ENCODE assay signal across 8 cellular contexts in the genomic region with DNA sequence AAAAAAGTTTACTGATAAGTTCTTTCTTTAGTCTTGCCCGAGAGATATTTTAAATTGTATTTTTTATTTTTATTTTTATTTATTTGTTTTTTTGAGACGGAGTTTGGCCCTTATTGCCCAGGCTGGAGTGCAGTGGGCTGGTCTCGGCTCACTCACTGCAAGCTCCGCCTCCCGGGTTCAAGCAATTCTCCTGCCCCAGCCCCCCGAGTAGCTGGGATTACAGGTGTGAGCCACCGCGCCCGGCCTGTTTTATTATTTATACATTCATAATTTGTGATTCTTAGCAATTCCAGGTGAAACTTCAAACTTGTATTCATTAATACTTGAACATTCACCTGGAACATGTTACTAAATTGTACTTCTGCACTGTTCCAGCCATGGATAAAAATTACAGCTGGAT. TPM values are rescaled to one million over a fixed set of nuclear protein-coding genes. Genes with fewer than 3 reads are reported as not detected.
DNase-seq lines count a peak whose midpoint lies in the region; ATAC-seq and TF ChIP-seq lines count a peak whose summit lies in the region.
"Had no signal": no experiment of that assay in that cellular context is flagged by ENCODE, and none has a peak within 500 bp of the region (broad histone marks: within the 10 kb centered on the region; RNA-seq: fewer than 3 reads in every experiment).

No MANE protein-coding gene starts in this region.

- H3K27me3 Mint-ChIP-seq in central memory CD8-positive, alpha-beta T cell, result no peaks in the 10 kb centered on the region

- no TSS peak for BruUV-seq in OCI-LY7 (replicated peaks; lab: Mats Ljungman, UMichigan)

- H3K9me2 ChIP-seq in DOHH2 (replicated peaks; ENCODE audit: control insufficient read depth, low read length), result no peaks in the 10 kb centered on the region
- H3K9me2 ChIP-seq in OCI-LY7 (ENCODE audit: insufficient read depth, low read length), result no peaks in the 10 kb centered on the region

- peaks cover 41% of the 10 kb centered on the region for H3K36me3 Mint-ChIP-seq in central memory CD8-positive, alpha-beta T cell (ENCODE audit: insufficient read depth)

- peaks cover 3% of the 10 kb centered on the region; the same call in 1 of the 2 replicates for H4K20me1 ChIP-seq in DOHH2 (ENCODE audit: control insufficient read depth, insufficient read depth, low read depth, low read length)
- peaks cover 23% of the 10 kb centered on the region for H4K20me1 ChIP-seq in OCI-LY7 (ENCODE audit: insufficient read depth, low read length)

- CTCF ChIA-PET in OCI-LY7 (lab: Charles Lee; ENCODE audit: unreplicated experiment), result no interaction called here

- H3K27me3 ChIP-seq in DOHH2 (ENCODE audit: control insufficient read depth, low read length) (no peaks in the 10 kb centered on the region), sigmoid colon (no peaks in the 10 kb centered on the region), colonic mucosa (no peaks in the 10 kb centered on the region)

- TF ChIP-seq CTCF in DOHH2 (IDR thresholded peaks at IDR 0.05; ENCODE audit: low read depth, low read length, poor library complexity, severe bottlenecking) (no peak), OCI-LY7 (conservative IDR thresholded peaks at IDR 0.05; ENCODE audit: low read length) (no peak), sigmoid colon (IDR thresholded peaks at IDR 0.05) (no peak), colonic mucosa (IDR thresholded peaks at IDR 0.05) (no peak)

- H3K9me3 ChIP-seq in DOHH2 (ENCODE audit: control insufficient read depth, insufficient read depth, low read length) (no peaks in the 10 kb centered on the region), OCI-LY7 (ENCODE audit: low read length) (no peaks in the 10 kb centered on the region), sigmoid colon (no peaks in the 10 kb centered on the region), colonic mucosa (no peaks in the 10 kb centered on the region)

- TF ChIP-seq POLR2A in sigmoid colon (IDR thresholded peaks at IDR 0.05), result no peak

- peak overlapping the region; percentile 87 for H3K4me3 Mint-ChIP-seq in central memory CD8-positive, alpha-beta T cell

- H3K27ac ChIP-seq in DOHH2 (ENCODE audit: low read depth, low read length) (no peak overlapping the region), OCI-LY7 (ENCODE audit: low read depth, low read length, poor library complexity, severe bottlenecking) (no peak overlapping the region), sigmoid colon (peak overlapping the region; percentile 91 to 100 (median 98)), colonic mucosa (no peak overlapping the region)

- H3K9ac ChIP-seq in colonic mucosa (ENCODE audit: low read depth in 2 of 2, low read length in 2 of 2), result no peak overlapping the region

- POLR2A ChIA-PET in OCI-LY7 (lab: Charles Lee), result interaction anchor here (0.7 to 4.7 kb wide), 10 partner anchors 10 to 492 kb away, joined by 3 to 42 read pairs (median 5); partner anchors contain the start of gene PLEKHM3

- peaks cover 54% of the 10 kb centered on the region for H3K4me1 ChIP-seq in DOHH2 (ENCODE audit: control insufficient read depth, low read length)
- H3K4me1 ChIP-seq in OCI-LY7 (ENCODE audit: insufficient read depth, low read length, poor library complexity, severe bottlenecking), result peaks cover 45% of the 10 kb centered on the region
- peaks cover 0 to 60% (median 50%) of the 10 kb centered on the region in 4 donors for H3K4me1 ChIP-seq in sigmoid colon
- H3K4me1 ChIP-seq in colonic mucosa, result peaks cover 23% of the 10 kb centered on the region

- ATAC-seq in central memory CD8-positive, alpha-beta T cell (replicated peaks; ENCODE audit: extremely low read depth, poor library complexity, severe bottlenecking), result no peak

- H3K79me2 ChIP-seq in DOHH2 (ENCODE audit: control insufficient read depth, low read length) (peaks cover 80% of the 10 kb centered on the region), OCI-LY7 (ENCODE audit: insufficient read depth, low read depth, low read length) (peaks cover 71% of the 10 kb centered on the region)

- peaks cover 41% of the 10 kb centered on the region for H3K36me3 ChIP-seq in DOHH2 (ENCODE audit: control insufficient read depth, low read length)
- peaks cover 37% of the 10 kb centered on the region for H3K36me3 ChIP-seq in OCI-LY7 (ENCODE audit: insufficient read depth, low read length)
- no peaks in the 10 kb centered on the region for H3K36me3 ChIP-seq in sigmoid colon
- H3K36me3 ChIP-seq in colonic mucosa, result no peaks in the 10 kb centered on the region

- H3F3A ChIP-seq in DOHH2 (ENCODE audit: control insufficient read depth, insufficient read depth), result peaks cover 5% of the 10 kb centered on the region; the same call in 1 of the 2 replicates

- H3K4me3 ChIP-seq in DOHH2 (ENCODE audit: low read length) (peak overlapping the region; percentile 22), OCI-LY7 (ENCODE audit: low read depth, low read length, poor library complexity, severe bottlenecking) (peak overlapping the region; percentile 23), sigmoid colon (no peak overlapping the region), colonic mucosa (no peak overlapping the region)

- intact Hi-C loops in OCI-LY7 (cut with micrococcal nuclease; ENCODE audit: unreplicated experiment) (no loop called here), sigmoid colon (cut with DNase I) (loop anchor here (5.0 to 10.0 kb wide), 2 partner anchors 180 to 732 kb away; partner anchors contain the start of genes CCNYL1 and PIKFYVE), colonic mucosa (cut with DNase I) (loop anchor here (5.0 to 10.0 kb wide), 2 partner anchors 90 to 202 kb away; no protein-coding TSS in a partner anchor)

- WGBS in sigmoid colon, 2 donors, result 60 to 86% methylated on average over 9 of the region's 9 CpGs

- peak overlapping the region; percentile 63 for H3K4me2 ChIP-seq in DOHH2 (ENCODE audit: low read length)
- peak overlapping the region; percentile 100 for H3K4me2 ChIP-seq in OCI-LY7 (ENCODE audit: low read length)

- TF ChIP-seq EP300 in sigmoid colon (IDR thresholded peaks at IDR 0.05), result no peak

- peaks cover 56% of the 10 kb centered on the region for H3K4me1 Mint-ChIP-seq in central memory CD8-positive, alpha-beta T cell

- no peak overlapping the region for H2AFZ ChIP-seq in OCI-LY7 (ENCODE audit: low read length)

- peak overlapping the region; percentile 99 for H3K27ac Mint-ChIP-seq in central memory CD8-positive, alpha-beta T cell (ENCODE audit: low read depth)

- no peaks in the 10 kb centered on the region for H3K9me3 Mint-ChIP-seq in central memory CD8-positive, alpha-beta T cell

- DNase-seq in OCI-LY7 (ENCODE audit: low spot score), result no peak
- no peak for DNase-seq in central memory CD8-positive, alpha-beta T cell (ENCODE audit: low spot score in 2 of 2)
- no peak for DNase-seq in sigmoid colon
- DNase-seq in islet precursor cell, result no peak
- DNase-seq in colonic mucosa, result no peak
- DNase-seq in NCI-H1417 (lab: John Stamatoyannopoulos, UW), result no peak
- DNase-seq: NCI-H69 had no signal

RNA-seq across cellular contexts. Expression of gene CREB1, which starts 2.9 kb away (rescaled TPM):
- total RNA-seq in OCI-LY7 (2014; rRNA removed; shearing (Covaris generic)), result 40.3 and 54.3 TPM in 2 replicates
- total RNA-seq in OCI-LY7 (2022) (84.9 and 98.5 TPM in 2 replicates), sigmoid colon (10 to 100 TPM; 31.3 to 52.0 (median 47.0) TPM), colonic mucosa (10 to 100 TPM; 46.0 to 55.4 TPM)
- polyA plus RNA-seq in sigmoid colon, result 10 to 100 TPM in 1 of 3 donors, 1 to 10 TPM in 2; 7.2 to 11.7 (median 9.5) TPM

Comparison
In these comparisons a context has a peak if more than half of its experiments do, and no peak if none do; other contexts are left out.
1. H3K27ac ChIP-seq: peak in sigmoid colon (4 of 4); none in DOHH2 (single experiment), OCI-LY7 (single experiment) and colonic mucosa (single experiment).
2. H3K4me3 ChIP-seq: peak in DOHH2 (single experiment) and OCI-LY7 (single experiment); none in sigmoid colon (0 of 4) and colonic mucosa (single experiment).